Comparison of ENCODE assay signal across 22 cellular contexts in genomic region chr1:96579639-96580038, GRCh38.
DNase-seq lines count a peak whose midpoint lies in the region; ATAC-seq and TF ChIP-seq lines count a peak whose summit lies in the region.
"Had no signal": no experiment of that assay in that cellular context is flagged by ENCODE, and none has a peak within 500 bp of the region (broad histone marks: within the 10 kb centered on the region; RNA-seq: fewer than 3 reads in every experiment).

No MANE protein-coding gene starts in this region.

- H3K27ac Mint-ChIP-seq in WTC11, result no peak overlapping the region
- H3K27ac Mint-ChIP-seq: activated naive CD8-positive, alpha-beta T cell treated with anti-CD3 and anti-CD28 coated beads, Interleukin-2, amount 50 U/mL, for 24 hours; GM23338 had no signal

- DNase-seq in Daoy (ENCODE audit: low read depth) (peak; percentile 19), WTC11 (ENCODE audit: low spot score) (no peak), kidney tubule cell (ENCODE audit: low spot score) (peak; percentile 43), hippocampal formation (lab: John Stamatoyannopoulos, UW) (no peak), medulla oblongata (ENCODE audit: extremely low spot score) (no peak), HuH-7.5 (ENCODE audit: low spot score) (no peak)
- DNase-seq: activated CD4-positive, alpha-beta T cell treated with anti-CD3 and anti-CD28 coated beads, Interleukin-2, amount 50 U/mL, for 1 hour; activated naive CD8-positive, alpha-beta T cell treated with anti-CD3 and anti-CD28 coated beads, Interleukin-2, amount 50 U/mL, for 24 hours; activated T-cell treated with anti-CD3 and anti-CD28 coated beads, Interleukin-2, amount 50 U/mL, for 4 hours; Caco-2; cerebellar nuclear complex; KBM-7; lower lobe of right lung; NCI-H446 treated with DMSO at 0.1 percent for 48 hours; pancreas; right cardiac atrium; stimulated activated CD4-positive, alpha-beta T cell treated with anti-CD3 and anti-CD28 coated beads, Interleukin-12 subunit alpha, Interleukin-12 subunit beta, amount 100 ng/mL, for 4 hours; stimulated activated CD4-positive, alpha-beta T cell treated with anti-CD3 and anti-CD28 coated beads, Interleukin-4, amount 100 ng/mL, for 1 hour; upper lobe of left lung had no signal

- H3K9me3 Mint-ChIP-seq in WTC11, result peaks cover 6% of the 10 kb centered on the region
- H3K9me3 Mint-ChIP-seq: activated naive CD8-positive, alpha-beta T cell treated with anti-CD3 and anti-CD28 coated beads, Interleukin-2, amount 50 U/mL, for 24 hours; activated T-cell treated with anti-CD3 and anti-CD28 coated beads, Interleukin-2, amount 50 U/mL, for 4 hours had no signal

- TF ChIP-seq EP300 in Ishikawa (IDR thresholded peaks at IDR 0.05; ENCODE audit: borderline replicate concordance), result no peak

- POLR2A ChIA-PET in WTC11 (lab: Charles Lee), result no interaction called here

- H3K4me1 Mint-ChIP-seq in WTC11, result peaks cover 50% of the 10 kb centered on the region
- H3K4me1 Mint-ChIP-seq: activated naive CD8-positive, alpha-beta T cell treated with anti-CD3 and anti-CD28 coated beads, Interleukin-2, amount 50 U/mL, for 24 hours had no signal

- TF ChIP-seq RAD21 in Ishikawa (IDR thresholded peaks at IDR 0.05; ENCODE audit: low read depth), result no peak

- TF ChIP-seq CTCF in WTC11 (IDR thresholded peaks at IDR 0.05), result no peak

- H3K36me3 Mint-ChIP-seq in WTC11, result no peaks in the 10 kb centered on the region; the same call in 1 of the 2 replicates

- ATAC-seq in WTC11, result no peak
- ATAC-seq: activated naive CD8-positive, alpha-beta T cell treated with anti-CD3 and anti-CD28 coated beads, Interleukin-2, amount 50 U/mL, for 24 hours; activated T-cell treated with anti-CD3 and anti-CD28 coated beads, Interleukin-2, amount 50 U/mL, for 4 hours; GM12878; GM23338; lower lobe of right lung; pancreas; right cardiac atrium had no signal

- no peaks in the 10 kb centered on the region for H3K27me3 Mint-ChIP-seq in WTC11 (ENCODE audit: low read depth)
- H3K27me3 Mint-ChIP-seq: activated naive CD8-positive, alpha-beta T cell treated with anti-CD3 and anti-CD28 coated beads, Interleukin-2, amount 50 U/mL, for 24 hours had no signal

- no peak overlapping the region for H3K4me3 Mint-ChIP-seq in WTC11
- H3K4me3 Mint-ChIP-seq: activated naive CD8-positive, alpha-beta T cell treated with anti-CD3 and anti-CD28 coated beads, Interleukin-2, amount 50 U/mL, for 24 hours; activated T-cell treated with anti-CD3 and anti-CD28 coated beads, Interleukin-2, amount 50 U/mL, for 4 hours; GM23338 had no signal

- CTCF ChIA-PET in WTC11 (lab: Charles Lee), result no interaction called here

TF ChIP-seq in Ishikawa, 13 proteins besides CTCF, POLR2A, EP300 and RAD21:
- TF ChIP-seq USF1 (IDR thresholded peaks at IDR 0.05), result peak; percentile 82
- TF ChIP-seq TCF12 (IDR thresholded peaks at IDR 0.05; ENCODE audit: low read depth), result no peak
TF ChIP-seq in Ishikawa: peak in this region for 1.

TF ChIP-seq in WTC11, 78 proteins besides CTCF, POLR2A, EP300 and RAD21:
- TF ChIP-seq ZBTB43 (CRISPR knock-in tag; IDR thresholded peaks at IDR 0.05) (no peak), NFYB (CRISPR knock-in tag; conservative IDR thresholded peaks at IDR 0.05; ENCODE audit: low read depth) (peak; percentile 75), USF2 (CRISPR knock-in tag; IDR thresholded peaks at IDR 0.05) (peak; percentile 76), USF1 (CRISPR knock-in tag; IDR thresholded peaks at IDR 0.05) (peak; percentile 48; the same call in 1 of the 2 replicates)

Comparison
In these comparisons a context has a peak if more than half of its experiments do, and no peak if none do; other contexts are left out.
1. DNase-seq: peak in Daoy (single experiment) and kidney tubule cell (single experiment); none in WTC11 (single experiment), hippocampal formation (0 of 2), medulla oblongata (single experiment) and HuH-7.5 (single experiment).